In the genomic region with DNA sequence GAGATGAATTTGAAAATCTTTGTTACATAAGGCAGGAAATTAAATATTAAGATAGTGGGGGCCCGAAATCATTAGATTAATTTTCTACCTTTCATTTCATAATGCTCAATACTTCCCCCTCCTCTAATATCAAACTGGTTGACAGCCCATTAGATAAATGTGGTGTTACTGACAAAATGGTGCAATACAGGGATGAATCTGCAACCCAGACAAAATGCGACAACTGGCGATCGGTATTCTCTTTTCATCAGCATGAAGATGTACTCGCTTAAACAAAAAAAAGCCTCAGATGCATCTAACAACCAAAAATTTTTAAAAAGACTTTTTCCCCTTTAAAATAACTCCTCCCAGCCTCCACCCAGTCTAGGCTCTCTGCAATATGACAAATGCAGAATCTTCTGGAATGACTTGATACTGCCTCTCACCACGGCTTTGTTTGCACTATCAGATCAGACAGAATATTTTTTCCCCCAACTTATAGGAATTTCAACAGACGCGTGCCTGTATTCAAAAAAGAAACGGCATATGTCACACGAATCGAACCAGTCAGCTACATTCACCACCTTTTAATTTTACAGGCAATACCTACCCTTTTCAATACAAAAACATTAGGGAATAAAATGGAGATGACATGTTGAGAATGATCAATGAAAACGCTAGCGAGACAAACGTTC, we compare ENCODE assay signal across 8 cellular contexts. TPM values are rescaled to one million over a fixed set of nuclear protein-coding genes. Genes with fewer than 3 reads are reported as not detected.
DNase-seq lines count a peak whose midpoint lies in the region; ATAC-seq and TF ChIP-seq lines count a peak whose summit lies in the region.

No MANE protein-coding gene starts in this region.

- intact Hi-C loops in activated CD4-positive, alpha-beta T cell treated with anti-CD3 and anti-CD28 coated beads for 36 hours (cut with DNase I, micrococcal nuclease): loop anchor here (1.0 to 2.0 kb wide), 3 partner anchors 14 to 309 kb away; partner anchors contain the start of gene MDH2 (in 1 of the 2)

- H3K27ac Mint-ChIP-seq in activated CD4-positive, alpha-beta T cell treated with anti-CD3 and anti-CD28 coated beads for 36 hours: peak overlapping the region; percentile 93
- peak overlapping the region; percentile 86 for H3K27ac Mint-ChIP-seq in WTC11
- peak overlapping the region; percentile 98 for H3K27ac Mint-ChIP-seq in stimulated activated naive B cell treated with anti-CD40 and anti-IgM and Interleukin-4, amounts not matched to agents 10 μg/mL and 1 μg/mL and 100 μg/mL, for 72 hours

- H3K27me3 Mint-ChIP-seq in activated CD4-positive, alpha-beta T cell treated with anti-CD3 and anti-CD28 coated beads for 36 hours: no peaks in the 10 kb centered on the region
- no peaks in the 10 kb centered on the region for H3K27me3 Mint-ChIP-seq in WTC11 (ENCODE audit: low read depth)
- H3K27me3 Mint-ChIP-seq in stimulated activated naive B cell treated with anti-CD40 and anti-IgM and Interleukin-4, amounts not matched to agents 10 μg/mL and 1 μg/mL and 100 μg/mL, for 72 hours: no peaks in the 10 kb centered on the region

- ATAC-seq in activated CD4-positive, alpha-beta T cell treated with anti-CD3 and anti-CD28 coated beads for 36 hours: no peak
- ATAC-seq in WTC11: no peak
- ATAC-seq in stimulated activated naive B cell treated with anti-CD40 and anti-IgM and Interleukin-4, amounts not matched to agents 10 μg/mL and 1 μg/mL and 100 μg/mL, for 72 hours (replicated peaks): no peak
- ATAC-seq in HG03342 (IDR thresholded peaks at IDR 0.05; ENCODE audit: unreplicated experiment): no peak
- no peak for ATAC-seq in GM19463 (IDR thresholded peaks at IDR 0.05; ENCODE audit: unreplicated experiment)
- ATAC-seq in HG03520 (IDR thresholded peaks at IDR 0.05; ENCODE audit: unreplicated experiment): no peak

- no peak for TF ChIP-seq CTCF in WTC11 (IDR thresholded peaks at IDR 0.05)

- H3K9me3 ChIP-seq in iPS DF 6.9 (ENCODE audit: control insufficient read depth, insufficient read depth, low read length): no peaks in the 10 kb centered on the region

- no peak for DNase-seq in activated CD4-positive, alpha-beta T cell treated with anti-CD3 and anti-CD28 coated beads for 36 hours
- no peak for DNase-seq in activated CD4-positive, alpha-beta T cell treated with anti-CD3 and anti-CD28 coated beads for 4 hours
- DNase-seq in WTC11 (ENCODE audit: low spot score): no peak
- no peak for DNase-seq in iPS DF 6.9 (ENCODE audit: low read depth, low spot score)
- DNase-seq in stimulated activated naive B cell treated with anti-CD40 and anti-IgM and Interleukin-4, amounts not matched to agents 10 μg/mL and 1 μg/mL and 100 μg/mL, for 72 hours: no peak

- H3K4me3 ChIP-seq in iPS DF 6.9 (ENCODE audit: low read length): peak overlapping the region; percentile 94; the same call in 1 of the 2 replicates

- H3K27me3 ChIP-seq in iPS DF 6.9 (ENCODE audit: control insufficient read depth, insufficient read depth, low read length): no peaks in the 10 kb centered on the region

- H3K4me1 ChIP-seq in iPS DF 6.9 (ENCODE audit: control insufficient read depth, insufficient read depth, low read length): peaks cover 6% of the 10 kb centered on the region; the same call in 1 of the 2 replicates

- POLR2A ChIA-PET in activated CD4-positive, alpha-beta T cell treated with anti-CD3 and anti-CD28 coated beads for 36 hours (lab: Charles Lee): interaction anchor here (1.1 to 2.2 kb wide), 2 partner anchors 14 to 39 kb away, joined by 4 to 10 read pairs; no protein-coding TSS in a partner anchor
- POLR2A ChIA-PET in WTC11 (lab: Charles Lee): interaction anchor here (0.6 to 2.3 kb wide), 2 partner anchors 39 to 75 kb away, joined by 3 to 17 read pairs; no protein-coding TSS in a partner anchor

- H3K36me3 Mint-ChIP-seq in activated CD4-positive, alpha-beta T cell treated with anti-CD3 and anti-CD28 coated beads for 36 hours (ENCODE audit: low read depth): peaks cover 45% of the 10 kb centered on the region
- peaks cover 48% of the 10 kb centered on the region for H3K36me3 Mint-ChIP-seq in WTC11
- H3K36me3 Mint-ChIP-seq in stimulated activated naive B cell treated with anti-CD40 and anti-IgM and Interleukin-4, amounts not matched to agents 10 μg/mL and 1 μg/mL and 100 μg/mL, for 72 hours: peaks cover 27 to 38% of the 10 kb centered on the region in 2 donors

- CTCF ChIA-PET in activated CD4-positive, alpha-beta T cell treated with anti-CD3 and anti-CD28 coated beads for 36 hours (lab: Charles Lee): interaction anchor here (0.5 to 1.9 kb wide), 2 partner anchors 14 to 308 kb away, joined by 3 to 6 read pairs; no protein-coding TSS in a partner anchor
- CTCF ChIA-PET in WTC11 (lab: Charles Lee): interaction anchor here (1.6 kb wide), 1 partner anchor 26 kb away, joined by 4 read pairs; no protein-coding TSS in a partner anchor

- H3K9me3 Mint-ChIP-seq in activated CD4-positive, alpha-beta T cell treated with anti-CD3 and anti-CD28 coated beads for 36 hours (ENCODE audit: low read depth): no peaks in the 10 kb centered on the region
- H3K9me3 Mint-ChIP-seq in WTC11: no peaks in the 10 kb centered on the region
- H3K9me3 Mint-ChIP-seq in stimulated activated naive B cell treated with anti-CD40 and anti-IgM and Interleukin-4, amounts not matched to agents 10 μg/mL and 1 μg/mL and 100 μg/mL, for 72 hours: no peaks in the 10 kb centered on the region

- H3K4me1 Mint-ChIP-seq in activated CD4-positive, alpha-beta T cell treated with anti-CD3 and anti-CD28 coated beads for 36 hours: peaks cover 48% of the 10 kb centered on the region
- peaks cover 45% of the 10 kb centered on the region for H3K4me1 Mint-ChIP-seq in WTC11
- peaks cover 16 to 38% of the 10 kb centered on the region in 2 donors for H3K4me1 Mint-ChIP-seq in stimulated activated naive B cell treated with anti-CD40 and anti-IgM and Interleukin-4, amounts not matched to agents 10 μg/mL and 1 μg/mL and 100 μg/mL, for 72 hours

- no peak overlapping the region for H3K27ac ChIP-seq in iPS DF 6.9 (ENCODE audit: low read length)

- H3K36me3 ChIP-seq in iPS DF 6.9 (ENCODE audit: control insufficient read depth, insufficient read depth, low read length): peaks cover 2% of the 10 kb centered on the region; the same call in 1 of the 2 replicates

- no CpG with 5 or more reads among the region's 14 CpGs for WGBS in iPS DF 6.9 (ENCODE audit: insufficient coverage, insufficient read length)

- H3K4me3 Mint-ChIP-seq in activated CD4-positive, alpha-beta T cell treated with anti-CD3 and anti-CD28 coated beads for 36 hours: peak overlapping the region; percentile 99
- H3K4me3 Mint-ChIP-seq in WTC11: peak overlapping the region; percentile 96
- H3K4me3 Mint-ChIP-seq in stimulated activated naive B cell treated with anti-CD40 and anti-IgM and Interleukin-4, amounts not matched to agents 10 μg/mL and 1 μg/mL and 100 μg/mL, for 72 hours: peak overlapping the region; percentile 93 to 98

TF ChIP-seq in WTC11, 78 proteins besides CTCF, POLR2A, EP300 and RAD21 (continues in another document):
- TF ChIP-seq ZNF317 (CRISPR knock-in tag; IDR thresholded peaks at IDR 0.05; ENCODE audit: borderline replicate concordance, low read depth): no peak
- TF ChIP-seq HMGXB4 (CRISPR knock-in tag; IDR thresholded peaks at IDR 0.05): no peak
- TF ChIP-seq KAT7 (CRISPR knock-in tag; IDR thresholded peaks at IDR 0.05; ENCODE audit: borderline replicate concordance): no peak
- TF ChIP-seq AR (CRISPR knock-in tag; IDR thresholded peaks at IDR 0.05): no peak

RNA-seq across cellular contexts. Expression of gene YWHAG, which starts 1.3 kb away (rescaled TPM):
- total RNA-seq in activated CD4-positive, alpha-beta T cell treated with anti-CD3 and anti-CD28 coated beads for 36 hours: 100 to 1,000 TPM; 140 to 144 TPM
- total RNA-seq in WTC11 (2021): 192 to 201 TPM (median 200 TPM) in 3 replicates

RNA-seq across cellular contexts. Expression of gene SSC4D, which starts 52.0 kb away (rescaled TPM):
- total RNA-seq in activated CD4-positive, alpha-beta T cell treated with anti-CD3 and anti-CD28 coated beads for 36 hours: under 1 TPM; 0.79 to 0.91 TPM
- total RNA-seq in WTC11 (2021): 18.1 to 27.9 TPM (median 24.4 TPM) in 3 replicates

RNA-seq across cellular contexts. Expression of gene HSPB1, which starts 55.0 kb away (rescaled TPM):
- total RNA-seq in activated CD4-positive, alpha-beta T cell treated with anti-CD3 and anti-CD28 coated beads for 36 hours: 100 to 1,000 TPM in 1 of 2 experiments, 10 to 100 TPM in 1; 71.1 to 127 TPM
- 202 to 299 TPM (median 285 TPM) in 3 replicates for total RNA-seq in WTC11 (2021)
